Comparison of ENCODE assay signal across 11 cellular contexts in genomic region chr22:39255449-39256185, GRCh38. TPM values are rescaled to one million over a fixed set of nuclear protein-coding genes. Genes with fewer than 3 reads are reported as not detected.
A peak's percentile ranks its signal among the peaks of the same experiment; 100 is the strongest.
DNase-seq lines count a peak whose midpoint lies in the region; ATAC-seq and TF ChIP-seq lines count a peak whose summit lies in the region.
"Had no signal": no experiment of that assay in that cellular context is flagged by ENCODE, and none has a peak within 500 bp of the region (broad histone marks: within the 10 kb centered on the region; RNA-seq: fewer than 3 reads in every experiment).

No MANE protein-coding gene starts in this region.

- no peaks in the 10 kb centered on the region for H3K36me3 ChIP-seq in CD4-positive, alpha-beta memory T cell (ENCODE audit: insufficient read depth, low read length)
- H3K36me3 ChIP-seq in MM.1S (replicated peaks; ENCODE audit: insufficient read depth, low read length) (no peaks in the 10 kb centered on the region), rectal smooth muscle tissue (ENCODE audit: control insufficient read depth, insufficient read depth, low read length) (no peaks in the 10 kb centered on the region)
- H3K36me3 ChIP-seq in CD8-positive, alpha-beta T cell (ENCODE audit: insufficient read depth, low read length), result no peaks in the 10 kb centered on the region
- H3K36me3 ChIP-seq: thyroid gland had no signal

- H3K9me3 ChIP-seq in CD4-positive, alpha-beta memory T cell (ENCODE audit: control insufficient read depth in 1 of 2, low read length in 2 of 2), result no peaks in the 10 kb centered on the region
- no peaks in the 10 kb centered on the region for H3K9me3 ChIP-seq in MM.1S (replicated peaks; ENCODE audit: insufficient read depth, low read length)
- H3K9me3 ChIP-seq in CD8-positive, alpha-beta T cell (ENCODE audit: low read length), result no peaks in the 10 kb centered on the region
- H3K9me3 ChIP-seq: thyroid gland had no signal

- CTCF ChIA-PET in CD4-positive, alpha-beta memory T cell (lab: Charles Lee; ENCODE audit: partially characterized antibody), result no interaction called here
- CTCF ChIA-PET in CD8-positive, alpha-beta T cell (lab: Charles Lee), result interaction anchor here (1.2 kb wide), 1 partner anchor 14 kb away, joined by 3 read pairs; no protein-coding TSS in a partner anchor

- no peak overlapping the region for H3K4me3 ChIP-seq in CD4-positive, alpha-beta memory T cell (ENCODE audit: low read length in 2 of 2)
- no peak overlapping the region for H3K4me3 ChIP-seq in MM.1S (ENCODE audit: low read length)
- no peak overlapping the region for H3K4me3 ChIP-seq in rectal smooth muscle tissue (ENCODE audit: low read length)
- no peak overlapping the region for H3K4me3 ChIP-seq in CD8-positive, alpha-beta T cell (ENCODE audit: low read depth, low read length)
- H3K4me3 ChIP-seq: thyroid gland had no signal

- H3K27ac ChIP-seq in CD4-positive, alpha-beta memory T cell (ENCODE audit: low read depth, low read length), result no peak overlapping the region
- H3K27ac ChIP-seq in MM.1S (ENCODE audit: low read length) (peak overlapping the region; percentile 49; the same call in 1 of the 2 replicates), rectal smooth muscle tissue (ENCODE audit: low read depth, low read length) (peak overlapping the region; percentile 48)
- H3K27ac ChIP-seq in CD8-positive, alpha-beta T cell (ENCODE audit: low read depth, low read length), result no peak overlapping the region

- H3K4me1 Mint-ChIP-seq in CD4-positive, alpha-beta memory T cell, result peaks cover 10 to 35% (median 18%) of the 10 kb centered on the region in 4 donors
- H3K4me1 Mint-ChIP-seq in endothelial cell (ENCODE audit: unreplicated experiment), result peaks cover 30% of the 10 kb centered on the region
- peaks cover 21% of the 10 kb centered on the region for H3K4me1 Mint-ChIP-seq in CD8-positive, alpha-beta T cell (ENCODE audit: low read depth)

- H3K27me3 ChIP-seq in CD4-positive, alpha-beta memory T cell (ENCODE audit: insufficient read depth, low read length), result no peaks in the 10 kb centered on the region
- no peaks in the 10 kb centered on the region for H3K27me3 ChIP-seq in MM.1S (replicated peaks; ENCODE audit: insufficient read depth, low read length)
- H3K27me3 ChIP-seq in rectal smooth muscle tissue (ENCODE audit: control insufficient read depth, insufficient read depth, low read length), result peaks cover 8% of the 10 kb centered on the region
- no peaks in the 10 kb centered on the region for H3K27me3 ChIP-seq in CD8-positive, alpha-beta T cell (ENCODE audit: insufficient read depth, low read length)
- H3K27me3 ChIP-seq: thyroid gland had no signal

- peak overlapping the region; percentile 60 for H3K9ac ChIP-seq in MM.1S (ENCODE audit: low read length)
- H3K9ac ChIP-seq in rectal smooth muscle tissue (ENCODE audit: low read length), result no peak overlapping the region

- no peaks in the 10 kb centered on the region for H4K20me1 ChIP-seq in MM.1S (ENCODE audit: insufficient read depth, low read length)

- DNase-seq in CD4-positive, alpha-beta memory T cell, result no peak
- DNase-seq in MM.1S (no peak), endothelial cell (ENCODE audit: low spot score) (no peak), SK-N-DZ (ENCODE audit: low spot score) (no peak)
- no peak for DNase-seq in CD8-positive, alpha-beta T cell
- no peak for DNase-seq in activated CD4-positive, alpha-beta T cell treated with anti-CD3 and anti-CD28 coated beads, Interleukin-2, amount 50 U/mL, for 4 hours
- DNase-seq: glutamatergic neuron, NCI-H345, thyroid gland had no signal

- no peaks in the 10 kb centered on the region for H3K79me2 ChIP-seq in MM.1S (ENCODE audit: low read length)

- no peaks in the 10 kb centered on the region for H3K9me2 ChIP-seq in MM.1S (replicated peaks; ENCODE audit: insufficient read depth, low read length)

- POLR2A ChIA-PET in CD4-positive, alpha-beta memory T cell (lab: Charles Lee; ENCODE audit: partially characterized antibody), result interaction anchor here (1.0 to 5.3 kb wide), 4 partner anchors 12 to 81 kb away, joined by 3 to 31 read pairs (median 10); partner anchors contain the start of genes PDGFB and RPL3
- POLR2A ChIA-PET in CD8-positive, alpha-beta T cell (lab: Charles Lee), result no interaction called here

- intact Hi-C loops in CD4-positive, alpha-beta memory T cell (cut with micrococcal nuclease), result no loop called here
- intact Hi-C loops in CD8-positive, alpha-beta T cell (cut with DNase I, micrococcal nuclease), result no loop called here

- peak overlapping the region in 4 of 7 donors; percentile 4 to 88 (median 72) for H3K27ac Mint-ChIP-seq in CD4-positive, alpha-beta memory T cell
- peak overlapping the region; percentile 89 for H3K27ac Mint-ChIP-seq in endothelial cell (ENCODE audit: unreplicated experiment)
- H3K27ac Mint-ChIP-seq in CD8-positive, alpha-beta T cell, result no peak overlapping the region

- H3K4me3 Mint-ChIP-seq in CD4-positive, alpha-beta memory T cell, result peak overlapping the region in 1 of 8 donors; percentile 41
- H3K4me3 Mint-ChIP-seq in endothelial cell (ENCODE audit: unreplicated experiment), result no peak overlapping the region
- H3K4me3 Mint-ChIP-seq in CD8-positive, alpha-beta T cell, result no peak overlapping the region

- peaks cover 31% of the 10 kb centered on the region for H3K4me1 ChIP-seq in CD4-positive, alpha-beta memory T cell (ENCODE audit: insufficient read depth, low read length)
- H3K4me1 ChIP-seq in MM.1S (ENCODE audit: low read length), result peaks cover 43% of the 10 kb centered on the region
- H3K4me1 ChIP-seq in rectal smooth muscle tissue (ENCODE audit: control insufficient read depth, insufficient read depth, low read length), result peaks cover 4% of the 10 kb centered on the region
- peaks cover 30% of the 10 kb centered on the region for H3K4me1 ChIP-seq in CD8-positive, alpha-beta T cell (ENCODE audit: insufficient read depth, low read length)

- no peak for ATAC-seq in HG02642 (IDR thresholded peaks at IDR 0.05; ENCODE audit: poor library complexity, unreplicated experiment)
- ATAC-seq in CD8-positive, alpha-beta T cell, result no peak

- H3K27me3 Mint-ChIP-seq in CD4-positive, alpha-beta memory T cell, result peaks cover 0 to 3% of the 10 kb centered on the region in 2 donors
- peaks cover 2% of the 10 kb centered on the region for H3K27me3 Mint-ChIP-seq in endothelial cell (ENCODE audit: unreplicated experiment)
- peaks cover 5% of the 10 kb centered on the region for H3K27me3 Mint-ChIP-seq in CD8-positive, alpha-beta T cell (ENCODE audit: low read depth)

- H2AFZ ChIP-seq in MM.1S (ENCODE audit: low read length), result peak overlapping the region; percentile 59

- no peaks in the 10 kb centered on the region for H3F3A ChIP-seq in MM.1S (ENCODE audit: insufficient read depth, low read length)

- TF ChIP-seq CTCF in MM.1S (IDR thresholded peaks at IDR 0.05; ENCODE audit: low read length) (no peak), endothelial cell (IDR thresholded peaks at IDR 0.05; ENCODE audit: unreplicated experiment) (no peak)
- TF ChIP-seq CTCF in CD8-positive, alpha-beta T cell (IDR thresholded peaks at IDR 0.05), result no peak

- no peak overlapping the region for H3K4me2 ChIP-seq in MM.1S (ENCODE audit: low read depth, low read length)

- peaks cover 0 to 4% (median 0%) of the 10 kb centered on the region in 8 donors for H3K9me3 Mint-ChIP-seq in CD4-positive, alpha-beta memory T cell
- H3K9me3 Mint-ChIP-seq in endothelial cell (ENCODE audit: unreplicated experiment), result no peaks in the 10 kb centered on the region
- H3K9me3 Mint-ChIP-seq in CD8-positive, alpha-beta T cell, result no peaks in the 10 kb centered on the region

- H3K36me3 Mint-ChIP-seq in CD4-positive, alpha-beta memory T cell, result no peaks in the 10 kb centered on the region
- H3K36me3 Mint-ChIP-seq in endothelial cell (ENCODE audit: low read depth, unreplicated experiment), result no peaks in the 10 kb centered on the region
- no peaks in the 10 kb centered on the region for H3K36me3 Mint-ChIP-seq in CD8-positive, alpha-beta T cell

RNA-seq across cellular contexts. Expression of gene PDGFB, which starts 10.8 kb away (rescaled TPM):
- total RNA-seq in CD4-positive, alpha-beta memory T cell, result 10 to 100 TPM; 15.7 to 16.9 TPM
- 10 to 100 TPM in 1 of 2 donors, 1 to 10 TPM in 1; 6.8 to 11.4 TPM for polyA plus RNA-seq in CD4-positive, alpha-beta memory T cell
- total RNA-seq in endothelial cell (ENCODE audit: unreplicated experiment), result 53.4 TPM
- total RNA-seq in CD8-positive, alpha-beta T cell, result 1 to 10 TPM; 1.8 to 2.4 TPM
- polyA plus RNA-seq in SK-N-DZ (2014; cell fraction: cytosol; rRNA removed), result 0.20 and 0.42 TPM in 2 replicates
- polyA plus RNA-seq in SK-N-DZ (2014; cell fraction: nucleus; rRNA removed), result 0.28 and 0.76 TPM in 2 replicates

Comparison
In these comparisons a context has a peak if more than half of its experiments do, and no peak if none do; other contexts are left out.
1. H3K27ac ChIP-seq: peak in MM.1S (single experiment) and rectal smooth muscle tissue (single experiment); none in CD4-positive, alpha-beta memory T cell (single experiment) and CD8-positive, alpha-beta T cell (single experiment).
2. RNA of gene PDGFB, which starts 10.8 kb away (total RNA-seq): 53.4 TPM in endothelial cell (single experiment) and 15.7 to 16.9 TPM in CD4-positive, alpha-beta memory T cell; 1.8 to 2.4 TPM in CD8-positive, alpha-beta T cell; every median in the first group is over 4 times any median in the second.